Comparison of ENCODE assay signal across 8 cellular contexts in genomic region chr1:64933296-64934070, GRCh38. TPM values are rescaled to one million over a fixed set of nuclear protein-coding genes. Genes with fewer than 3 reads are reported as not detected.
DNase-seq lines count a peak whose midpoint lies in the region; ATAC-seq and TF ChIP-seq lines count a peak whose summit lies in the region.

No MANE protein-coding gene starts in this region.

- ATAC-seq in HG02759 (IDR thresholded peaks at IDR 0.05; ENCODE audit: unreplicated experiment) (no peak), GM18511 (IDR thresholded peaks at IDR 0.05; ENCODE audit: unreplicated experiment) (no peak), GM18861 (IDR thresholded peaks at IDR 0.05; ENCODE audit: unreplicated experiment) (no peak)

- TF ChIP-seq CTCF in coronary artery (IDR thresholded peaks at IDR 0.05): no peak

- peak overlapping the region; percentile 69 to 93 for H3K27ac ChIP-seq in coronary artery

- peak; percentile 90 for DNase-seq in CD1c-positive myeloid dendritic cell (ENCODE audit: extremely low spot score)
- DNase-seq in NCI-H460 (ENCODE audit: extremely low read depth, low read depth): peak; percentile 64
- DNase-seq in coronary artery (ENCODE audit: low spot score): peak; percentile 81
- peak; percentile 60 for DNase-seq in myocyte (ENCODE audit: low read depth)
- DNase-seq in NCI-H2196 treated with DMSO at 0.1 percent for 48 hours (lab: John Stamatoyannopoulos, UW; ENCODE audit: unreplicated experiment): no peak

- peak overlapping the region; percentile 54 for H3K4me3 ChIP-seq in coronary artery

RNA-seq across cellular contexts. Expression of gene JAK1, which starts 32.9 kb away (rescaled TPM):
- 73.5 and 74.8 TPM in 2 replicates for total RNA-seq in NCI-H460 (2014; rRNA removed; shearing (Covaris generic))
- 26.6 and 27.3 TPM in 2 replicates for polyA plus RNA-seq in NCI-H460 (2014; cell fraction: nucleus; rRNA removed)
- total RNA-seq in myocyte: 62.1 and 75.1 TPM in 2 replicates
- 40.2 TPM for polyA plus RNA-seq in myocyte (2012)
